Comparison of ENCODE assay signal across 18 cellular contexts in genomic region chr18:24173997-24174396, GRCh38. TPM values are rescaled to one million over a fixed set of nuclear protein-coding genes. Genes with fewer than 3 reads are reported as not detected.
DNase-seq lines count a peak whose midpoint lies in the region; ATAC-seq, FAIRE-seq and TF ChIP-seq lines count a peak whose summit lies in the region.
"Had no signal": no experiment of that assay in that cellular context is flagged by ENCODE, and none has a peak within 500 bp of the region (broad histone marks: within the 10 kb centered on the region; RNA-seq: fewer than 3 reads in every experiment).

No MANE protein-coding gene starts in this region.

- H2BK120ac ChIP-seq in H9 (ENCODE audit: low read depth, low read length, poor library complexity, severe bottlenecking), result no peak overlapping the region

- H3K4me1 Mint-ChIP-seq in activated CD4-positive, alpha-beta T cell treated with anti-CD3 and anti-CD28 coated beads, Interleukin-2, amount 10 ng/mL, durations not matched to agents 7 days and 5 days, result peaks cover 5% of the 10 kb centered on the region
- H3K4me1 Mint-ChIP-seq in H9, result peaks cover 2 to 3% of the 10 kb centered on the region in 2 experiments; a peak in 3 of 4 replicates
- peaks cover 5% of the 10 kb centered on the region for H3K4me1 Mint-ChIP-seq in activated T-helper 17 cell treated with anti-CD3 and anti-CD28 coated beads, Interleukin-2, amount 50 U/mL, for 72 hours
- H3K4me1 Mint-ChIP-seq: CD8-positive, alpha-beta memory T cell had no signal

- no peak overlapping the region for H2BK5ac ChIP-seq in H9 (ENCODE audit: insufficient read length, low read length)

- no peak overlapping the region for H2AK5ac ChIP-seq in H9 (ENCODE audit: insufficient read length, low read length)

- TF ChIP-seq CTCF in A549 (IDR thresholded peaks at IDR 0.05) (no peak), H9 (conservative IDR thresholded peaks at IDR 0.05) (no peak), upper lobe of right lung (IDR thresholded peaks at IDR 0.05) (no peak)

- H3K4me3 Mint-ChIP-seq in activated CD4-positive, alpha-beta T cell treated with anti-CD3 and anti-CD28 coated beads, Interleukin-2, amount 10 ng/mL, durations not matched to agents 7 days and 5 days, result no peak overlapping the region
- no peak overlapping the region for H3K4me3 Mint-ChIP-seq in H9
- no peak overlapping the region for H3K4me3 Mint-ChIP-seq in activated T-helper 17 cell treated with anti-CD3 and anti-CD28 coated beads, Interleukin-2, amount 50 U/mL, for 72 hours
- H3K4me3 Mint-ChIP-seq: CD8-positive, alpha-beta memory T cell had no signal

- H3K14ac ChIP-seq in H9 (ENCODE audit: insufficient read depth, low read length), result no peak overlapping the region

- no peaks in the 10 kb centered on the region for H3K9me3 Mint-ChIP-seq in activated CD4-positive, alpha-beta T cell treated with anti-CD3 and anti-CD28 coated beads, Interleukin-2, amount 10 ng/mL, durations not matched to agents 7 days and 5 days
- no peaks in the 10 kb centered on the region for H3K9me3 Mint-ChIP-seq in H9
- no peaks in the 10 kb centered on the region for H3K9me3 Mint-ChIP-seq in activated T-helper 17 cell treated with anti-CD3 and anti-CD28 coated beads, Interleukin-2, amount 50 U/mL, for 72 hours
- H3K9me3 Mint-ChIP-seq: CD8-positive, alpha-beta memory T cell had no signal

- no peak overlapping the region for H3K18ac ChIP-seq in H9 (ENCODE audit: insufficient read length, low read depth, low read length)

- H3K4me1 ChIP-seq in A549 (0 out of 3 replicates have a peak, but pooled peaks cover 6% of the 10 kb centered on the region), H9 (ENCODE audit: insufficient read depth, low read length) (no peaks in the 10 kb centered on the region), upper lobe of right lung (peaks cover 8% of the 10 kb centered on the region)
- H3K4me1 ChIP-seq: SJSA1 had no signal

- no peaks in the 10 kb centered on the region for H3K27me3 ChIP-seq in H9 (ENCODE audit: insufficient read depth, low read length)
- no peaks in the 10 kb centered on the region for H3K27me3 ChIP-seq in upper lobe of right lung
- H3K27me3 ChIP-seq: BLaER1, SJSA1 had no signal

- no peak overlapping the region for H4K91ac ChIP-seq in H9 (ENCODE audit: insufficient read length, low read depth, low read length)

- DNase-seq in activated CD4-positive, alpha-beta T cell treated with anti-CD3 and anti-CD28 coated beads for 48 hours, result peak; percentile 10
- no peak for DNase-seq in activated CD4-positive, alpha-beta T cell treated with anti-CD3 and anti-CD28 coated beads, Interleukin-2, amount 10 ng/mL, durations not matched to agents 7 days and 5 days
- DNase-seq in A549 (ENCODE audit: low read depth in 1 of 2, low spot score in 1 of 2) (no peak), H9 (no peak), upper lobe of right lung (no peak), NK-92 (lab: John Stamatoyannopoulos, UW; ENCODE audit: unreplicated experiment) (no peak)
- DNase-seq: CD8-positive, alpha-beta memory T cell; GF-D8; H7; NCI-H1436; NCI-H2029; NCI-H2171; NCI-H446 had no signal

- no peak overlapping the region for H2BK15ac ChIP-seq in H9 (ENCODE audit: low read depth, low read length)

- H3K56ac ChIP-seq in H9 (ENCODE audit: insufficient read length, low read depth, low read length), result no peak overlapping the region

- H3K9me3 ChIP-seq in A549 (no peaks in the 10 kb centered on the region), H9 (ENCODE audit: control insufficient read depth, low read depth, low read length) (no peaks in the 10 kb centered on the region), upper lobe of right lung (no peaks in the 10 kb centered on the region)
- H3K9me3 ChIP-seq: BLaER1, SJSA1 had no signal

- no peak for TF ChIP-seq EP300 in A549 (IDR thresholded peaks at IDR 0.05)

- POLR2A ChIA-PET in activated CD4-positive, alpha-beta T cell treated with anti-CD3 and anti-CD28 coated beads, Interleukin-2, amount 10 ng/mL, durations not matched to agents 7 days and 5 days (lab: Charles Lee), result interaction anchor here (0.7 kb wide), 1 partner anchor 163 kb away, joined by 7 read pairs; no protein-coding TSS in a partner anchor
- POLR2A ChIA-PET in A549 (lab: Yijun Ruan, JAX), result no interaction called here

- ATAC-seq in A549 (no peak), upper lobe of right lung (no peak), GM19452 (IDR thresholded peaks at IDR 0.05; ENCODE audit: unreplicated experiment) (no peak)
- ATAC-seq in activated T-helper 17 cell treated with anti-CD3 and anti-CD28 coated beads, Interleukin-2, amount 50 U/mL, for 72 hours (replicated peaks), result peak; percentile 50

- no peak overlapping the region for H2BK20ac ChIP-seq in H9 (ENCODE audit: low read depth, low read length, poor library complexity, severe bottlenecking)

- no peak overlapping the region for H2AFZ ChIP-seq in H9 (ENCODE audit: low read length)

- 67% methylated on average over 3 of the region's 3 CpGs for WGBS in A549 (ENCODE audit: missing lambda C conversion rate)
- no CpG with 5 or more reads among the region's 3 CpGs for WGBS in H9 (ENCODE audit: extremely low coverage, insufficient read length, low lambda C conversion rate)

- no peaks in the 10 kb centered on the region for H4K20me1 ChIP-seq in H9 (ENCODE audit: control insufficient read depth, insufficient read depth, insufficient read length)
- H4K20me1 ChIP-seq: BLaER1 had no signal

- peaks cover 26% of the 10 kb centered on the region for H3K36me3 ChIP-seq in upper lobe of right lung

- H3K4me3 ChIP-seq in A549 (no peak overlapping the region), upper lobe of right lung (no peak overlapping the region)
- H3K4me3 ChIP-seq: BLaER1, SJSA1 had no signal

- H3K4me2 ChIP-seq in A549 (peak overlapping the region; percentile 38; the same call in 1 of the 3 replicates), H9 (ENCODE audit: insufficient read depth, insufficient read length, low read length) (no peak overlapping the region)
- H3K4me2 ChIP-seq: BLaER1 had no signal

- H3K36me3 Mint-ChIP-seq in activated CD4-positive, alpha-beta T cell treated with anti-CD3 and anti-CD28 coated beads, Interleukin-2, amount 10 ng/mL, durations not matched to agents 7 days and 5 days (ENCODE audit: low read depth), result no peaks in the 10 kb centered on the region
- peaks cover 9 to 22% (median 10%) of the 10 kb centered on the region in 3 experiments; a peak in 6 of 7 replicates for H3K36me3 Mint-ChIP-seq in H9 (ENCODE audit: insufficient read depth in 1 of 3, low read depth in 3 of 3)
- H3K36me3 Mint-ChIP-seq in activated T-helper 17 cell treated with anti-CD3 and anti-CD28 coated beads, Interleukin-2, amount 50 U/mL, for 72 hours (ENCODE audit: low read depth), result no peaks in the 10 kb centered on the region

- intact Hi-C loops in upper lobe of right lung (cut with DNase I), result no loop called here

- no peak overlapping the region for H4K8ac ChIP-seq in H9 (replicated peaks; ENCODE audit: insufficient read length, low read depth, low read length)

- no peaks in the 10 kb centered on the region for H3K23me2 ChIP-seq in H9 (ENCODE audit: insufficient read length, low read depth, low read length, poor library complexity, severe bottlenecking)

- no peak for TF ChIP-seq POLR2A in A549 (IDR thresholded peaks at IDR 0.05; ENCODE audit: low read length)

- H3K4ac ChIP-seq in H9 (ENCODE audit: low read depth, low read length), result no peak overlapping the region

- no peak overlapping the region for H3K27ac ChIP-seq in A549
- H3K27ac ChIP-seq in H9 (ENCODE audit: insufficient read length, low read depth, low read length), result no peak overlapping the region
- no peak overlapping the region for H3K27ac ChIP-seq in upper lobe of right lung
- H3K27ac ChIP-seq: BLaER1, SJSA1 had no signal

- no peak for TF ChIP-seq RAD21 in A549 (conservative IDR thresholded peaks at IDR 0.05 in 1 of 2, IDR thresholded peaks at IDR 0.05 in 1 of 2)

- H3K79me1 ChIP-seq in H9 (ENCODE audit: insufficient read depth, low read depth, low read length, poor library complexity, severe bottlenecking), result no peaks in the 10 kb centered on the region

- H4K5ac ChIP-seq in H9 (ENCODE audit: insufficient read length, low read depth, low read length), result no peak overlapping the region

- no peak overlapping the region for H3K23ac ChIP-seq in H9 (ENCODE audit: insufficient read length, low read depth, low read length)

- no peak for FAIRE-seq in A549 (lab: Jason Lieb, UNC)
- FAIRE-seq: HTR-8/SVneo had no signal

- CTCF ChIA-PET in activated CD4-positive, alpha-beta T cell treated with anti-CD3 and anti-CD28 coated beads, Interleukin-2, amount 10 ng/mL, durations not matched to agents 7 days and 5 days (lab: Charles Lee), result interaction anchor here (0.8 kb wide), 1 partner anchor 25 kb away, joined by 3 read pairs; no protein-coding TSS in a partner anchor
- CTCF ChIA-PET in A549 (lab: Yijun Ruan, JAX), result no interaction called here

- no peak overlapping the region for H2BK12ac ChIP-seq in H9 (ENCODE audit: insufficient read length, low read depth, low read length)

- H3K27me3 Mint-ChIP-seq in activated CD4-positive, alpha-beta T cell treated with anti-CD3 and anti-CD28 coated beads, Interleukin-2, amount 10 ng/mL, durations not matched to agents 7 days and 5 days, result no peaks in the 10 kb centered on the region
- H3K27me3 Mint-ChIP-seq in H9 (ENCODE audit: low read depth), result no peaks in the 10 kb centered on the region
- H3K27me3 Mint-ChIP-seq in activated T-helper 17 cell treated with anti-CD3 and anti-CD28 coated beads, Interleukin-2, amount 50 U/mL, for 72 hours, result no peaks in the 10 kb centered on the region

- H3K79me2 ChIP-seq in H9 (ENCODE audit: insufficient read depth, low read length), result no peaks in the 10 kb centered on the region

- H3K9ac ChIP-seq in H9 (ENCODE audit: extremely low read depth, insufficient read length, low read length), result no peak overlapping the region
- H3K9ac ChIP-seq: BLaER1 had no signal

- H3K27ac Mint-ChIP-seq in activated CD4-positive, alpha-beta T cell treated with anti-CD3 and anti-CD28 coated beads, Interleukin-2, amount 10 ng/mL, durations not matched to agents 7 days and 5 days, result no peak overlapping the region
- peak overlapping the region in 2 of 3 experiments; percentile 12 to 19; a peak in 2 of 7 replicates for H3K27ac Mint-ChIP-seq in H9
- H3K27ac Mint-ChIP-seq in activated T-helper 17 cell treated with anti-CD3 and anti-CD28 coated beads, Interleukin-2, amount 50 U/mL, for 72 hours, result no peak overlapping the region
- H3K27ac Mint-ChIP-seq: CD8-positive, alpha-beta memory T cell had no signal

- no peak overlapping the region for H3T11ph ChIP-seq in H9 (ENCODE audit: low read length)

TF ChIP-seq in A549, 52 proteins besides CTCF, POLR2A, EP300 and RAD21 (continues in another document):
- peak; percentile 88 for TF ChIP-seq MAFK (IDR thresholded peaks at IDR 0.05; ENCODE audit: partially characterized antibody)

RNA-seq across cellular contexts. Expression of gene CABYR, which starts 35.1 kb away (rescaled TPM):
- total RNA-seq in activated CD4-positive, alpha-beta T cell treated with anti-CD3 and anti-CD28 coated beads, Interleukin-2, amount 10 ng/mL, durations not matched to agents 7 days and 5 days, result 1 to 10 TPM; 1.3 TPM
- 22.1 and 26.8 TPM in 2 replicates for polyA plus RNA-seq in A549 (2011; rRNA removed)
- 16.1 and 17.8 TPM in 2 replicates for polyA plus RNA-seq in A549 (2012; cell fraction: cytosol; rRNA removed)
- 13.2 and 17.2 TPM in 2 replicates for polyA plus RNA-seq in A549 (2012; cell fraction: nucleus; rRNA removed)
- polyA plus RNA-seq in A549 (2017; fragmentation: RNase III; extraction: RNeasy Plus Mini Kit Qiagen cat#74134 plus additional on column Dnase treatment), result 14.8 to 17.7 TPM (median 15.2 TPM) in 3 replicates
- 12.4 and 14.1 TPM in 2 replicates for polyA minus RNA-seq in A549 (2011; rRNA and poly(A)+ RNA removed)
- total RNA-seq in H9 (2021), result 12.3 and 13.6 TPM in 2 replicates
- 1 to 10 TPM; 4.7 to 5.2 TPM for total RNA-seq in activated T-helper 17 cell treated with anti-CD3 and anti-CD28 coated beads, Interleukin-2, amount 50 U/mL, for 72 hours
- total RNA-seq in upper lobe of right lung, result 1.1 TPM

Comparison
In these comparisons a context has a peak if more than half of its experiments do, and no peak if none do; other contexts are left out.
1. H3K27ac Mint-ChIP-seq: peak in H9 (2 of 3); none in activated CD4-positive, alpha-beta T cell treated with anti-CD3 and anti-CD28 coated beads, Interleukin-2, amount 10 ng/mL, durations not matched to agents 7 days and 5 days (single experiment) and activated T-helper 17 cell treated with anti-CD3 and anti-CD28 coated beads, Interleukin-2, amount 50 U/mL, for 72 hours (single experiment).